Comparison of ENCODE assay signal across 1 cellular context in genomic region chr20:17385798-17386197, GRCh38.
TF ChIP-seq lines count a peak whose summit lies in the region.

No MANE protein-coding gene starts in this region.

TF ChIP-seq in HepG2, 621 proteins besides CTCF, POLR2A, EP300 and RAD21 (continued from another document):
- TF ChIP-seq, protein P1, sequence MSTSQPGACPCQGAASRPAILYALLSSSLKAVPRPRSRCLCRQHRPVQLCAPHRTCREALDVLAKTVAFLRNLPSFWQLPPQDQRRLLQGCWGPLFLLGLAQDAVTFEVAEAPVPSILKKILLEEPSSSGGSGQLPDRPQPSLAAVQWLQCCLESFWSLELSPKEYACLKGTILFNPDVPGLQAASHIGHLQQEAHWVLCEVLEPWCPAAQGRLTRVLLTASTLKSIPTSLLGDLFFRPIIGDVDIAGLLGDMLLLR (CRISPR knock-in tag; IDR thresholded peaks at IDR 0.05) = no peak
- TF ChIP-seq ZFP36L2 (CRISPR knock-in tag; IDR thresholded peaks at IDR 0.05) = no peak
